7 cellular contexts compared by ENCODE assay signal in the genomic region with DNA sequence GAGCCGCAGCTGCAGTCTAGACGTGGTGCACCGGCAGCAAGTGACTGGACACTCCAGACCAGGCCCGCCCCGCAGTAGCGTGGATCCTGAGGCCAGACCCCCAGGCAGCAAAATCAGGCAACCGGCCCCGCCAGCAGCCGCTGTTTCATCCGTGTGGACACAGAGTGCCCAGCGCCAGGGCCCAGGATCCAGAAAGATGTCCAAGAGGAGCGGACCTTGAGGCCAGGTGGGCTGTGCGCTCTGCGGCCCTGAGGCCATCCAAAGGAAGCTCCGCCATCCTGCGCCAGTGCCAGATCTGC.
DNase-seq lines count a peak whose midpoint lies in the region; ATAC-seq and TF ChIP-seq lines count a peak whose summit lies in the region.
"Not testable (repeated sequence)": the region's sequence is repeated elsewhere in the genome, so short reads cannot be mapped to it uniquely, and the experiment has no call there.

No MANE protein-coding gene starts in this region.

- DNase-seq in GM06990 (ENCODE audit: extremely low read depth, insufficient read length); activated B cell treated with CpG ODN at 0.5 μM for 24 hours; activated naive CD4-positive, alpha-beta T cell treated with anti-CD3 and anti-CD28 coated beads for 36 hours: not testable (repeated sequence)
- DNase-seq in left ventricle myocardium inferior (peak; percentile 2), osteocyte (ENCODE audit: extremely low spot score, unreplicated experiment) (peak; percentile 56)
- DNase-seq in stimulated activated naive CD8-positive, alpha-beta T cell treated with anti-CD3 and anti-CD28 coated beads, Interleukin-15, amount 100 ng/mL, for 72 hours, result peak in 1 of 2 donors; percentile 1

- not testable (repeated sequence) for ATAC-seq in activated B cell treated with CpG ODN at 0.5 μM for 24 hours (ENCODE audit: low read depth); stimulated activated naive CD8-positive, alpha-beta T cell treated with anti-CD3 and anti-CD28 coated beads, Interleukin-15, amount 100 ng/mL, for 72 hours

- not testable (repeated sequence) for H3K27ac Mint-ChIP-seq in activated B cell treated with CpG ODN at 0.5 μM for 24 hours; activated naive CD4-positive, alpha-beta T cell treated with anti-CD3 and anti-CD28 coated beads for 36 hours; dendritic cell treated with granulocyte-macrophage colony-stimulating factor and Interleukin-4, amounts not matched to agents 40 ng/mL and 50 ng/mL, for 4 days; osteocyte (ENCODE audit: unreplicated experiment); stimulated activated naive CD8-positive, alpha-beta T cell treated with anti-CD3 and anti-CD28 coated beads, Interleukin-15, amount 100 ng/mL, for 72 hours

- H3K4me3 Mint-ChIP-seq in activated B cell treated with CpG ODN at 0.5 μM for 24 hours, result peak overlapping the region; percentile 66
- peak overlapping the region; percentile 48 for H3K4me3 Mint-ChIP-seq in activated naive CD4-positive, alpha-beta T cell treated with anti-CD3 and anti-CD28 coated beads for 36 hours
- H3K4me3 Mint-ChIP-seq in dendritic cell treated with granulocyte-macrophage colony-stimulating factor and Interleukin-4, amounts not matched to agents 40 ng/mL and 50 ng/mL, for 4 days, result peak overlapping the region; percentile 32
- H3K4me3 Mint-ChIP-seq in osteocyte (ENCODE audit: unreplicated experiment), result not testable (repeated sequence)
- H3K4me3 Mint-ChIP-seq in stimulated activated naive CD8-positive, alpha-beta T cell treated with anti-CD3 and anti-CD28 coated beads, Interleukin-15, amount 100 ng/mL, for 72 hours, result peak overlapping the region; percentile 61 to 69

- H3K4me1 ChIP-seq in left ventricle myocardium inferior, result not testable (repeated sequence)

- H3K4me3 ChIP-seq in GM06990 (replicated peaks; ENCODE audit: low read depth, low read length) (peak overlapping the region; percentile 40), left ventricle myocardium inferior (peak overlapping the region; percentile 43)

- intact Hi-C loops in activated B cell treated with CpG ODN at 0.5 μM for 24 hours (cut with micrococcal nuclease); activated naive CD4-positive, alpha-beta T cell treated with anti-CD3 and anti-CD28 coated beads for 36 hours (cut with micrococcal nuclease); dendritic cell treated with granulocyte-macrophage colony-stimulating factor and Interleukin-4, amounts not matched to agents 40 ng/mL and 50 ng/mL, for 4 days (cut with micrococcal nuclease); left ventricle myocardium inferior (cut with micrococcal nuclease): not testable (repeated sequence)

- not testable (repeated sequence) for H3K9me3 Mint-ChIP-seq in activated B cell treated with CpG ODN at 0.5 μM for 24 hours; activated naive CD4-positive, alpha-beta T cell treated with anti-CD3 and anti-CD28 coated beads for 36 hours; dendritic cell treated with granulocyte-macrophage colony-stimulating factor and Interleukin-4, amounts not matched to agents 40 ng/mL and 50 ng/mL, for 4 days; osteocyte (ENCODE audit: unreplicated experiment); stimulated activated naive CD8-positive, alpha-beta T cell treated with anti-CD3 and anti-CD28 coated beads, Interleukin-15, amount 100 ng/mL, for 72 hours

- H3K36me3 Mint-ChIP-seq in activated B cell treated with CpG ODN at 0.5 μM for 24 hours (ENCODE audit: low read depth); activated naive CD4-positive, alpha-beta T cell treated with anti-CD3 and anti-CD28 coated beads for 36 hours (ENCODE audit: low read depth); dendritic cell treated with granulocyte-macrophage colony-stimulating factor and Interleukin-4, amounts not matched to agents 40 ng/mL and 50 ng/mL, for 4 days (ENCODE audit: low read depth); osteocyte (ENCODE audit: unreplicated experiment): not testable (repeated sequence)

- POLR2A ChIA-PET in activated B cell treated with CpG ODN at 0.5 μM for 24 hours (lab: Charles Lee), result not testable (repeated sequence)

- H3K36me3 ChIP-seq in GM06990 (ENCODE audit: control insufficient read depth, insufficient read depth, low read length); left ventricle myocardium inferior: not testable (repeated sequence)

- not testable (repeated sequence) for H3K4me1 Mint-ChIP-seq in activated B cell treated with CpG ODN at 0.5 μM for 24 hours; activated naive CD4-positive, alpha-beta T cell treated with anti-CD3 and anti-CD28 coated beads for 36 hours (ENCODE audit: low read depth); dendritic cell treated with granulocyte-macrophage colony-stimulating factor and Interleukin-4, amounts not matched to agents 40 ng/mL and 50 ng/mL, for 4 days (ENCODE audit: low read depth); osteocyte (ENCODE audit: unreplicated experiment); stimulated activated naive CD8-positive, alpha-beta T cell treated with anti-CD3 and anti-CD28 coated beads, Interleukin-15, amount 100 ng/mL, for 72 hours

- not testable (repeated sequence) for H3K9me3 ChIP-seq in left ventricle myocardium inferior (replicated peaks)

- CTCF ChIA-PET in activated B cell treated with CpG ODN at 0.5 μM for 24 hours (lab: Charles Lee); activated naive CD4-positive, alpha-beta T cell treated with anti-CD3 and anti-CD28 coated beads for 36 hours (lab: Charles Lee): not testable (repeated sequence)

- H3K27ac ChIP-seq in left ventricle myocardium inferior (replicated peaks), result not testable (repeated sequence)

- not testable (repeated sequence) for TF ChIP-seq CTCF in GM06990 (IDR thresholded peaks at IDR 0.05; ENCODE audit: insufficient read depth, low read length, poor library complexity, severe bottlenecking); activated B cell treated with CpG ODN at 0.5 μM for 24 hours (IDR thresholded peaks at IDR 0.05); left ventricle myocardium inferior (IDR thresholded peaks at IDR 0.05; ENCODE audit: borderline replicate concordance); osteocyte (IDR thresholded peaks at IDR 0.05)

- H3K27me3 Mint-ChIP-seq in activated B cell treated with CpG ODN at 0.5 μM for 24 hours; activated naive CD4-positive, alpha-beta T cell treated with anti-CD3 and anti-CD28 coated beads for 36 hours (ENCODE audit: low read depth); dendritic cell treated with granulocyte-macrophage colony-stimulating factor and Interleukin-4, amounts not matched to agents 40 ng/mL and 50 ng/mL, for 4 days; osteocyte (ENCODE audit: unreplicated experiment); stimulated activated naive CD8-positive, alpha-beta T cell treated with anti-CD3 and anti-CD28 coated beads, Interleukin-15, amount 100 ng/mL, for 72 hours: not testable (repeated sequence)

- H3K27me3 ChIP-seq in GM06990 (replicated peaks; ENCODE audit: control insufficient read depth, insufficient read depth, low read length); left ventricle myocardium inferior (ENCODE audit: low read depth): not testable (repeated sequence)
